21 cellular contexts compared by ENCODE assay signal in the genomic region with DNA sequence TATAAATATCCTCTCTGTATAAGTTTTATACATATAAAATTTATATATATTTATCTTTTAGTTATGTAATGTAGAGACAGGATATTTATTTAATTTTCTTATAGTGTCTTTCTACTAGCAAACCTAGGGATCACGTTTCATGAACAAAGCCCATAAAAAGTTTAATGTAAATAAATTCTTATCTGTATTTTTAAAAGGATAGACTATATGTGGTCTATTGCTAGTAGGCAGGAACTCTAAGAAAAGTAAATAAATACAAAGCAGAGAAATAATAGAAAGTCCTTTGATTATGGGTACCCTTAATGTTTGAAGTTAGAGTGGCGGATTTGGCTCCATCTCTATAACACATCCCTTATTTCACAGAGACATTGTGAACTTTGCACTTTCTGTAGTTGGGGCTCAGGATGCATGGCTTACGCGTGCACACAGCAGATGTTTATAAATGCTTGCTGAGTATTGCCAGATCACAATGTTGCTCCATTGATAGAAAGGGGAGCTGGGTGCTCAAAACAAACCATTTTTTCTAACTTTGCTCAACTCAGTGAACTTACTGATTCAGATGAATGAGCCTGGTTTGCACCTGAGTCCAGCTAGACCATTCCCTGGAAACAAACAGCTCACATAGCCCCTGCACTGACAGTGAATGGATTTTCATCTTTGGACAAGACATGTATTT.
A peak's percentile ranks its signal among the peaks of the same experiment; 100 is the strongest.
DNase-seq lines count a peak whose midpoint lies in the region; ATAC-seq, FAIRE-seq and TF ChIP-seq lines count a peak whose summit lies in the region.
"Had no signal": no experiment of that assay in that cellular context is flagged by ENCODE, and none has a peak within 500 bp of the region (broad histone marks: within the 10 kb centered on the region; RNA-seq: fewer than 3 reads in every experiment).

No MANE protein-coding gene starts in this region.

- H3K27me3 ChIP-seq in skeletal muscle satellite cell (ENCODE audit: control insufficient read depth, insufficient read depth, low read length) = no peaks in the 10 kb centered on the region

- no peaks in the 10 kb centered on the region for H3K9me3 ChIP-seq in skeletal muscle satellite cell (replicated peaks; ENCODE audit: low read length)
- H3K9me3 ChIP-seq: HAP-1 had no signal

- peaks cover 19% of the 10 kb centered on the region for H3K4me1 ChIP-seq in skeletal muscle satellite cell (ENCODE audit: control insufficient read depth, insufficient read depth, low read length)

- peak; percentile 55 for FAIRE-seq in G401.6 (lab: Jason Lieb, UNC)

- no peaks in the 10 kb centered on the region for H3K36me3 ChIP-seq in skeletal muscle satellite cell (ENCODE audit: insufficient read depth, low read length)
- H3K36me3 ChIP-seq: HAP-1 had no signal

- no peak overlapping the region for H3K9ac ChIP-seq in skeletal muscle satellite cell (ENCODE audit: low read depth, low read length)
- H3K9ac ChIP-seq: GM23248 had no signal

- H3K4me3 ChIP-seq in LNCaP clone FGC (ENCODE audit: low read depth, low read length) (no peak overlapping the region), fibroblast of villous mesenchyme (ENCODE audit: low read depth, low read length) (no peak overlapping the region), skeletal muscle satellite cell (ENCODE audit: low read length) (no peak overlapping the region)
- H3K4me3 ChIP-seq: GM23248, HAP-1 had no signal

- peak overlapping the region; percentile 10 for H3K4me2 ChIP-seq in skeletal muscle satellite cell (ENCODE audit: low read length)

- TF ChIP-seq CTCF in LNCaP clone FGC (IDR thresholded peaks at IDR 0.05; ENCODE audit: control insufficient read depth, extremely low read depth, insufficient read depth) = no peak
- TF ChIP-seq CTCF in fibroblast of villous mesenchyme (IDR thresholded peaks at IDR 0.05; ENCODE audit: insufficient read depth, low read depth, low read length) = no peak

- ATAC-seq in GM18868 (IDR thresholded peaks at IDR 0.05; ENCODE audit: unreplicated experiment) (no peak), HG03354 (IDR thresholded peaks at IDR 0.05; ENCODE audit: poor library complexity, severe bottlenecking, unreplicated experiment) (no peak)
- ATAC-seq: SK-N-SH treated with all-trans-retinoic acid at 6 μM for 48 hours, T-cell had no signal

- DNase-seq in LNCaP clone FGC (ENCODE audit: low read depth) (peak; percentile 54), fibroblast of villous mesenchyme (ENCODE audit: low read depth) (peak; percentile 57)
- DNase-seq in stimulated activated naive CD4-positive, alpha-beta T cell (lab: John Stamatoyannopoulos, UW) = no peak
- DNase-seq: ACHN; C1 segment of cervical spinal cord; CD8-positive, alpha-beta memory T cell; DND-41; GDM1; KG1; NCI-H1417 treated with DMSO at 0.1 percent for 48 hours; NCI-H187 treated with DMSO at 0.1 percent for 48 hours; NCI-H446; SHP77 treated with DMSO at 0.1 percent for 48 hours; T-cell had no signal

Comparison
In these comparisons a context has a peak if more than half of its experiments do, and no peak if none do; other contexts are left out.
1. DNase-seq: peak in LNCaP clone FGC (single experiment) and fibroblast of villous mesenchyme (single experiment); none in stimulated activated naive CD4-positive, alpha-beta T cell (0 of 6).